22 cellular contexts compared by ENCODE assay signal in the genomic region with DNA sequence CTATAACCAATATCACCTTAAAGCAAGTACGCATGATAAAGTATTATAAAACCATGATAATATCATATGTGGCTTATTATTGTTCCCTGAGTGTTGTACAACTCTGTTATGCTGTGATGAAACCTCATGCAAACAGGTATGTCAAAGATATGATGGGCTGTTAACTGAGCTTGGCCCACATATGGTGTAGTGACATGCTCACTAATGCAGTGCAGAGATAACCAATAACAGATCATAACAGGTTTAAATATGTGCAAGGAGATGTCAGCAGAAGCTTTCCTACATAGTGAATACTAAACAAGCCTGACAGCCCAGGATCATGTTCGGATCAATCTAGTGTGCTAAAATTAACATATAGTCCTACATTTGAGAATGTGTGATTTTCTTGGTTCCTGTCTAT. TPM values are rescaled to one million over a fixed set of nuclear protein-coding genes. Genes with fewer than 3 reads are reported as not detected.
A peak's percentile ranks its signal among the peaks of the same experiment; 100 is the strongest.
DNase-seq lines count a peak whose midpoint lies in the region; ATAC-seq, FAIRE-seq and TF ChIP-seq lines count a peak whose summit lies in the region.
"Had no signal": no experiment of that assay in that cellular context is flagged by ENCODE, and none has a peak within 500 bp of the region (broad histone marks: within the 10 kb centered on the region; RNA-seq: fewer than 3 reads in every experiment).

No MANE protein-coding gene starts in this region.

- no peak for TF ChIP-seq EP300 in A549 (IDR thresholded peaks at IDR 0.05)
- no peak for TF ChIP-seq EP300 in transverse colon (IDR thresholded peaks at IDR 0.05; ENCODE audit: low read depth)

- H3K4me3 ChIP-seq in A549, result no peak overlapping the region
- H3K4me3 ChIP-seq in transverse colon, result no peak overlapping the region
- H3K4me3 ChIP-seq: BLaER1, GM12878, HAP-1 had no signal

- no peak for TF ChIP-seq RAD21 in A549 (conservative IDR thresholded peaks at IDR 0.05 in 1 of 2, IDR thresholded peaks at IDR 0.05 in 1 of 2)

- H3K4me1 ChIP-seq in A549 (peaks cover 17% of the 10 kb centered on the region; the same call in 2 of the 3 replicates), transverse colon (peaks cover 0 to 46% (median 14%) of the 10 kb centered on the region in 4 donors)
- H3K4me1 ChIP-seq: BLaER1 had no signal

- no peaks in the 10 kb centered on the region for H3K9me3 Mint-ChIP-seq in WTC11
- H3K9me3 Mint-ChIP-seq: IgD-negative memory B cell had no signal

- no peaks in the 10 kb centered on the region for H3K36me3 Mint-ChIP-seq in WTC11
- H3K36me3 Mint-ChIP-seq: CD14-positive monocyte; CD4-positive, alpha-beta memory T cell; IgD-negative memory B cell had no signal

- no peak overlapping the region for H3K4me3 Mint-ChIP-seq in WTC11
- H3K4me3 Mint-ChIP-seq: CD14-positive monocyte; CD4-positive, alpha-beta memory T cell; IgD-negative memory B cell had no signal

- TF ChIP-seq POLR2A in A549 (IDR thresholded peaks at IDR 0.05; ENCODE audit: low read length), result no peak
- no peak for TF ChIP-seq POLR2A in transverse colon (IDR thresholded peaks at IDR 0.05)

- no peak overlapping the region for H3K27ac Mint-ChIP-seq in WTC11
- H3K27ac Mint-ChIP-seq: CD14-positive monocyte; CD4-positive, alpha-beta memory T cell; IgD-negative memory B cell had no signal

- H3K4me1 Mint-ChIP-seq in WTC11, result peaks cover 22% of the 10 kb centered on the region
- H3K4me1 Mint-ChIP-seq: CD14-positive monocyte; CD4-positive, alpha-beta memory T cell had no signal

- peak overlapping the region; percentile 7; the same call in 2 of the 3 replicates for H3K4me2 ChIP-seq in A549
- H3K4me2 ChIP-seq: BLaER1 had no signal

- CTCF ChIA-PET in A549 (lab: Yijun Ruan, JAX) (no interaction called here), WTC11 (lab: Charles Lee) (no interaction called here)

- DNase-seq in A549 (ENCODE audit: low read depth in 1 of 2, low spot score in 1 of 2) (no peak), caudate nucleus (lab: John Stamatoyannopoulos, UW) (peak in 2 of 61 donors; percentile 6 to 13), left colon (no peak), transverse colon (no peak), NCI-H82 (lab: John Stamatoyannopoulos, UW) (no peak), WTC11 (ENCODE audit: low spot score) (no peak)
- DNase-seq: CD4-positive, alpha-beta memory T cell; DMS 273 treated with DMSO at 0.1 percent for 48 hours; DMS53; DND-41; EL; KBM-7 had no signal

- no peak for FAIRE-seq in A549 (lab: Jason Lieb, UNC)
- FAIRE-seq: A204.1, GM12878, HepG2 had no signal

- no peaks in the 10 kb centered on the region for H3K9me3 ChIP-seq in A549
- no peaks in the 10 kb centered on the region for H3K9me3 ChIP-seq in transverse colon
- H3K9me3 ChIP-seq: BLaER1, HAP-1 had no signal

- TF ChIP-seq CTCF in A549 (IDR thresholded peaks at IDR 0.05), result no peak
- TF ChIP-seq CTCF in transverse colon (IDR thresholded peaks at IDR 0.05), result no peak
- no peak for TF ChIP-seq CTCF in WTC11 (IDR thresholded peaks at IDR 0.05)

- 92% methylated on average over 2 of the region's 2 CpGs for WGBS in A549 (ENCODE audit: missing lambda C conversion rate)
- 56 to 58% methylated on average over 2 of the region's 2 CpGs for WGBS in transverse colon (ENCODE audit: low coverage in 1 of 2), 2 donors

- intact Hi-C loops in left colon (cut with DNase I, micrococcal nuclease) (no loop called here), transverse colon (cut with DNase I; ENCODE audit: low total_unique reads) (no loop called here)

- peaks cover 3% of the 10 kb centered on the region; the same call in 1 of the 2 replicates for H3K27me3 Mint-ChIP-seq in WTC11 (ENCODE audit: low read depth)
- H3K27me3 Mint-ChIP-seq: CD4-positive, alpha-beta memory T cell; IgD-negative memory B cell had no signal

- no peaks in the 10 kb centered on the region for H3K36me3 ChIP-seq in transverse colon
- H3K36me3 ChIP-seq: BLaER1, HAP-1 had no signal

- ATAC-seq in A549 (no peak), left colon (peak; percentile 5), WTC11 (no peak), HG03342 (IDR thresholded peaks at IDR 0.05; ENCODE audit: unreplicated experiment) (no peak)
- ATAC-seq: GM12878 had no signal

- in situ Hi-C loops in transverse colon (cut with MboI; ENCODE audit: low pct_ligation_motif_present in 1 of 4, low pct_unique_long_range_greater_than_20kb in 1 of 4, low sequenced_read_pairs in 3 of 4), result no loop called here

- no peaks in the 10 kb centered on the region for H3K27me3 ChIP-seq in transverse colon
- H3K27me3 ChIP-seq: BLaER1 had no signal

- POLR2A ChIA-PET in A549 (lab: Yijun Ruan, JAX), result no interaction called here
- POLR2A ChIA-PET in WTC11 (lab: Charles Lee), result no interaction called here

- 0 out of 6 replicates have a peak overlapping the region, but pooled peaks of 1 of the 2 experiments have one; percentile 9 for H3K27ac ChIP-seq in A549
- peak overlapping the region; percentile 29 for H3K27ac ChIP-seq in caudate nucleus (ENCODE audit: low read depth, low read length)
- peak overlapping the region; percentile 53 to 67 (median 58) for H3K27ac ChIP-seq in transverse colon
- H3K27ac ChIP-seq: BLaER1 had no signal

TF ChIP-seq in A549, 52 proteins besides CTCF, POLR2A, EP300 and RAD21 (continues in another document):
- TF ChIP-seq ESRRA (IDR thresholded peaks at IDR 0.05; ENCODE audit: borderline replicate concordance, low read length) (no peak), POLR2AphosphoS2 (conservative IDR thresholded peaks at IDR 0.05; ENCODE audit: low read length) (no peak), TP53 (CRISPR knock-in tag; IDR thresholded peaks at IDR 0.05) (no peak), JUN (IDR thresholded peaks at IDR 0.05) (no peak), CHD2 (IDR thresholded peaks at IDR 0.05; ENCODE audit: low read length, partially characterized antibody) (no peak), SREBF2 (IDR thresholded peaks at IDR 0.05) (no peak), FOXS1 (CRISPR knock-in tag; IDR thresholded peaks at IDR 0.05) (no peak), HOXA7 (CRISPR knock-in tag; IDR thresholded peaks at IDR 0.05) (no peak), TFCP2L1 (CRISPR knock-in tag; IDR thresholded peaks at IDR 0.05) (no peak), HOXB5 (CRISPR knock-in tag; IDR thresholded peaks at IDR 0.05) (no peak), RARB (CRISPR knock-in tag; IDR thresholded peaks at IDR 0.05) (no peak)
- TF ChIP-seq, protein P1, sequence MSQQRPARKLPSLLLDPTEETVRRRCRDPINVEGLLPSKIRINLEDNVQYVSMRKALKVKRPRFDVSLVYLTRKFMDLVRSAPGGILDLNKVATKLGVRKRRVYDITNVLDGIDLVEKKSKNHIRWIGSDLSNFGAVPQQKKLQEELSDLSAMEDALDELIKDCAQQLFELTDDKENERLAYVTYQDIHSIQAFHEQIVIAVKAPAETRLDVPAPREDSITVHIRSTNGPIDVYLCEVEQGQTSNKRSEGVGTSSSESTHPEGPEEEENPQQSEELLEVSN (IDR thresholded peaks at IDR 0.05; ENCODE audit: borderline replicate concordance, low read depth), result no peak
- TF ChIP-seq, protein P2, sequence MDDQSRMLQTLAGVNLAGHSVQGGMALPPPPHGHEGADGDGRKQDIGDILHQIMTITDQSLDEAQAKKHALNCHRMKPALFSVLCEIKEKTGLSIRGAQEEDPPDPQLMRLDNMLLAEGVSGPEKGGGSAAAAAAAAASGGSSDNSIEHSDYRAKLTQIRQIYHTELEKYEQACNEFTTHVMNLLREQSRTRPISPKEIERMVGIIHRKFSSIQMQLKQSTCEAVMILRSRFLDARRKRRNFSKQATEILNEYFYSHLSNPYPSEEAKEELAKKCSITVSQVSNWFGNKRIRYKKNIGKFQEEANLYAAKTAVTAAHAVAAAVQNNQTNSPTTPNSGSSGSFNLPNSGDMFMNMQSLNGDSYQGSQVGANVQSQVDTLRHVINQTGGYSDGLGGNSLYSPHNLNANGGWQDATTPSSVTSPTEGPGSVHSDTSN (IDR thresholded peaks at IDR 0.05), result no peak

TF ChIP-seq in WTC11, 78 proteins besides CTCF, POLR2A, EP300 and RAD21:
- TF ChIP-seq MXD4 (CRISPR knock-in tag; IDR thresholded peaks at IDR 0.05; ENCODE audit: borderline replicate concordance), result no peak
- TF ChIP-seq, protein P3, sequence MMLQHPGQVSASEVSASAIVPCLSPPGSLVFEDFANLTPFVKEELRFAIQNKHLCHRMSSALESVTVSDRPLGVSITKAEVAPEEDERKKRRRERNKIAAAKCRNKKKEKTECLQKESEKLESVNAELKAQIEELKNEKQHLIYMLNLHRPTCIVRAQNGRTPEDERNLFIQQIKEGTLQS (CRISPR knock-in tag; conservative IDR thresholded peaks at IDR 0.05), result no peak
- TF ChIP-seq RELA (CRISPR knock-in tag; IDR thresholded peaks at IDR 0.05; ENCODE audit: borderline replicate concordance), result no peak

RNA-seq across cellular contexts. Expression of a gene that starts 9.6 kb away (rescaled TPM):
- polyA plus RNA-seq in A549 (2011; rRNA removed), result 0.31 and 0.36 TPM in 2 replicates
- polyA plus RNA-seq in A549 (2012; cell fraction: cytosol; rRNA removed), result 0.03 and 0.04 TPM in 2 replicates
- 0.07 TPM in 1 of 2 replicates, not detected in the other for polyA plus RNA-seq in A549 (2012; cell fraction: nucleus; rRNA removed)
- 0.04 to 0.13 TPM (median 0.07 TPM) in 3 replicates for polyA plus RNA-seq in A549 (2017; fragmentation: RNase III; extraction: RNeasy Plus Mini Kit Qiagen cat#74134 plus additional on column Dnase treatment)
- polyA minus RNA-seq in A549 (2011; rRNA and poly(A)+ RNA removed), result 0.19 and 0.21 TPM in 2 replicates
- 100 to 1,000 TPM; 116 to 133 TPM for total RNA-seq in left colon
- total RNA-seq in transverse colon, result 100 to 1,000 TPM in 2 of 4 donors, 10 to 100 TPM in 2; 43.0 to 176 (median 76.6) TPM
- total RNA-seq in WTC11 (2021), result 0.72 to 1.4 TPM (median 0.89 TPM) in 3 replicates
- total RNA-seq: CD4-positive, alpha-beta memory T cell; G401; H4; HepG2 had no signal
- polyA plus RNA-seq: CD14-positive monocyte; CD4-positive, alpha-beta memory T cell; HepG2; IgD-negative memory B cell had no signal

Comparison
In these comparisons a context has a peak if more than half of its experiments do, and no peak if none do; other contexts are left out.
1. RNA of a gene that starts 9.6 kb away (total RNA-seq): 116 to 133 TPM in left colon and 43.0 to 176 TPM in transverse colon; 0.72 to 1.4 TPM in WTC11; every median in the first group is over 10 times any median in the second.